In the genomic region with DNA sequence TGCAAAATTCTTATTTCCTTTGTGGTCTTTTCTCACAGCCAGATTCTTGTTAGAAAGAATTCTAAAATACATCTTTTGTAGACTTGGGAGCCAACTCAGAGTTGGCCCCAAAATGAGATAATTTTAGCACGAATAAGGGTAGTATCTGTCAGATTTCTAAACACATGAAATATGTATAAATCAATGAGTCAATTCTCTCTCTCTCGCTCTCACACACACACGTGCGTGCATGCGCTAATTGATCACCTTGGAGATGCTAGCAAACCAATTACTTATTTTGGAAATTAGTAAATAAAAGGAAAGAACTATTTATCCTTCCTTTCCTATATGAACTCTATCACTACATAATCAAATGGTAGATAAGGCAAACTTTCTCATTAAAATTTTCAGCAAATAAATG, we compare ENCODE assay signal across 20 cellular contexts. TPM values are rescaled to one million over a fixed set of nuclear protein-coding genes. Genes with fewer than 3 reads are reported as not detected.
DNase-seq lines count a peak whose midpoint lies in the region; ATAC-seq and TF ChIP-seq lines count a peak whose summit lies in the region.
"Had no signal": no experiment of that assay in that cellular context is flagged by ENCODE, and none has a peak within 500 bp of the region (broad histone marks: within the 10 kb centered on the region; RNA-seq: fewer than 3 reads in every experiment).

No MANE protein-coding gene starts in this region.

- peak overlapping the region; percentile 11; the same call in 1 of the 2 replicates for H2AFZ ChIP-seq in GM23338

- no peak overlapping the region for H3K4me3 Mint-ChIP-seq in GM23338
- H3K4me3 Mint-ChIP-seq: activated CD4-positive, alpha-beta T cell treated with anti-CD3 and anti-CD28 coated beads for 36 hours; activated CD8-positive, alpha-beta memory T cell treated with anti-CD3 and anti-CD28 coated beads, Interleukin-2, amount 10 ng/mL, durations not matched to agents 7 days and 5 days; activated naive CD8-positive, alpha-beta T cell treated with anti-CD3 and anti-CD28 coated beads, Interleukin-2, amount 10 ng/mL, durations not matched to agents 7 days and 5 days; IgD-negative memory B cell had no signal

- no peaks in the 10 kb centered on the region for H3K27me3 ChIP-seq in GM23338 (ENCODE audit: insufficient read depth)
- H3K27me3 ChIP-seq: brain microvascular endothelial cell, heart left ventricle had no signal

- peaks cover 6% of the 10 kb centered on the region; the same call in 1 of the 3 replicates for H3K4me1 Mint-ChIP-seq in GM23338
- H3K4me1 Mint-ChIP-seq: activated CD4-positive, alpha-beta T cell treated with anti-CD3 and anti-CD28 coated beads for 36 hours; activated naive CD8-positive, alpha-beta T cell treated with anti-CD3 and anti-CD28 coated beads, Interleukin-2, amount 10 ng/mL, durations not matched to agents 7 days and 5 days; IgD-negative memory B cell had no signal

- H3K27me3 Mint-ChIP-seq in GM23338 (ENCODE audit: insufficient read depth, low read depth, poor library complexity), result no peaks in the 10 kb centered on the region

- H4K20me1 ChIP-seq in GM23338 (replicated peaks; ENCODE audit: insufficient read depth), result no peaks in the 10 kb centered on the region

- H3K9me3 Mint-ChIP-seq in GM23338, result no peaks in the 10 kb centered on the region
- H3K9me3 Mint-ChIP-seq: activated naive CD8-positive, alpha-beta T cell treated with anti-CD3 and anti-CD28 coated beads, Interleukin-2, amount 10 ng/mL, durations not matched to agents 7 days and 5 days; activated T-helper 2 cell treated with anti-CD3 and anti-CD28 coated beads, Interferon-gamma antibody, Interleukin-2, Interleukin-4, amounts not matched to agents 10 μg/mL and 5 μg/mL and 100 μg/mL, durations not matched to agents 14 hours and 24 hours and 36 hours; IgD-negative memory B cell had no signal

- H3K4me1 ChIP-seq in GM23338 (ENCODE audit: insufficient read depth), result no peaks in the 10 kb centered on the region

- no peak for TF ChIP-seq CTCF in GM23338 (conservative IDR thresholded peaks at IDR 0.05; ENCODE audit: low read depth in 2 of 2)

- H3K27ac Mint-ChIP-seq in GM23338, result no peak overlapping the region
- H3K27ac Mint-ChIP-seq: activated CD4-positive, alpha-beta T cell treated with anti-CD3 and anti-CD28 coated beads for 36 hours; activated CD8-positive, alpha-beta memory T cell treated with anti-CD3 and anti-CD28 coated beads, Interleukin-2, amount 10 ng/mL, durations not matched to agents 7 days and 5 days; activated naive CD8-positive, alpha-beta T cell treated with anti-CD3 and anti-CD28 coated beads, Interleukin-2, amount 10 ng/mL, durations not matched to agents 7 days and 5 days; activated T-helper 2 cell treated with anti-CD3 and anti-CD28 coated beads, Interferon-gamma antibody, Interleukin-2, Interleukin-4, amounts not matched to agents 10 μg/mL and 5 μg/mL and 100 μg/mL, durations not matched to agents 14 hours and 24 hours and 36 hours; IgD-negative memory B cell had no signal

- H3K4me2 ChIP-seq in GM23338, result no peak overlapping the region

- H3K36me3 ChIP-seq in GM23338 (ENCODE audit: insufficient read depth), result no peaks in the 10 kb centered on the region
- H3K36me3 ChIP-seq: brain microvascular endothelial cell, heart left ventricle had no signal

- H3F3A ChIP-seq in GM23338 (replicated peaks; ENCODE audit: low read depth), result no peaks in the 10 kb centered on the region

- H3K4me3 ChIP-seq in GM23338, result no peak overlapping the region
- H3K4me3 ChIP-seq: heart left ventricle had no signal

- no peaks in the 10 kb centered on the region for H3K79me2 ChIP-seq in GM23338 (replicated peaks; ENCODE audit: insufficient read depth)

- DNase-seq in NCI-H146 (lab: John Stamatoyannopoulos, UW), result peak; percentile 34
- DNase-seq in NCI-H146 treated with DMSO at 0.1 percent for 48 hours (lab: John Stamatoyannopoulos, UW; ENCODE audit: unreplicated experiment), result no peak
- DNase-seq in GM23338 (ENCODE audit: low spot score), result no peak
- no peak for DNase-seq in NCI-H446 treated with DMSO at 0.1 percent for 48 hours (lab: John Stamatoyannopoulos, UW)
- DNase-seq in amygdala (lab: John Stamatoyannopoulos, UW), result no peak
- DNase-seq in activated T-cell treated with anti-CD3 and anti-CD28 coated beads, Interleukin-2, amount 50 U/mL, for 48 hours, result no peak
- DNase-seq: activated CD4-positive, alpha-beta T cell treated with anti-CD3 and anti-CD28 coated beads for 36 hours; activated CD8-positive, alpha-beta memory T cell treated with anti-CD3 and anti-CD28 coated beads, Interleukin-2, amount 10 ng/mL, durations not matched to agents 7 days and 5 days; activated naive CD8-positive, alpha-beta T cell treated with anti-CD3 and anti-CD28 coated beads, Interleukin-2, amount 10 ng/mL, durations not matched to agents 7 days and 5 days; brain microvascular endothelial cell; Calu3; heart left ventricle; NCI-H524 treated with DMSO at 0.1 percent for 48 hours; Right ventricle myocardium superior; small intestine; stimulated activated CD4-positive, alpha-beta T cell treated with anti-CD3 and anti-CD28 coated beads, Interleukin-4, amount 100 ng/mL, for 4 hours had no signal

- no peak overlapping the region for H3K27ac ChIP-seq in GM23338 (ENCODE audit: low read depth)
- H3K27ac ChIP-seq: brain microvascular endothelial cell, heart left ventricle had no signal

- no peak for ATAC-seq in GM23338
- ATAC-seq in HG03354 (IDR thresholded peaks at IDR 0.05; ENCODE audit: poor library complexity, severe bottlenecking, unreplicated experiment), result peak; percentile 41
- ATAC-seq in HG02884 (IDR thresholded peaks at IDR 0.05; ENCODE audit: unreplicated experiment), result no peak
- ATAC-seq: activated CD4-positive, alpha-beta T cell treated with anti-CD3 and anti-CD28 coated beads for 36 hours; activated CD8-positive, alpha-beta memory T cell treated with anti-CD3 and anti-CD28 coated beads, Interleukin-2, amount 10 ng/mL, durations not matched to agents 7 days and 5 days; heart left ventricle had no signal

- no peaks in the 10 kb centered on the region for H3K9me2 ChIP-seq in GM23338 (ENCODE audit: insufficient read depth)

- no peaks in the 10 kb centered on the region for H3K36me3 Mint-ChIP-seq in GM23338 (ENCODE audit: low read depth)
- H3K36me3 Mint-ChIP-seq: activated CD8-positive, alpha-beta memory T cell treated with anti-CD3 and anti-CD28 coated beads, Interleukin-2, amount 10 ng/mL, durations not matched to agents 7 days and 5 days; activated naive CD8-positive, alpha-beta T cell treated with anti-CD3 and anti-CD28 coated beads, Interleukin-2, amount 10 ng/mL, durations not matched to agents 7 days and 5 days; IgD-negative memory B cell had no signal

TF ChIP-seq in GM23338, 12 proteins besides CTCF, POLR2A, EP300 and RAD21 (continues in another document):
- TF ChIP-seq ZNF331 (CRISPR knock-in tag; IDR thresholded peaks at IDR 0.05; ENCODE audit: low read depth), result no peak

RNA-seq across cellular contexts. Expression of a gene that starts 32.9 kb away (rescaled TPM):
- total RNA-seq in GM23338 (2014; rRNA removed; shearing (Covaris generic)), result 47.5 and 65.1 TPM in 2 replicates
- 48.8 and 61.4 TPM in 2 replicates for polyA plus RNA-seq in GM23338 (2016; fragmentation: Nextera tagmentation; extraction: Ambion mirVana)
